ENCODE assay signal across 8 cellular contexts in genomic region chr12:55931780-55932545, GRCh38. TPM values are rescaled to one million over a fixed set of nuclear protein-coding genes. Genes with fewer than 3 reads are reported as not detected.
DNase-seq lines count a peak whose midpoint lies in the region; ATAC-seq and TF ChIP-seq lines count a peak whose summit lies in the region.

No MANE protein-coding gene starts in this region.

- peaks cover 56% of the 10 kb centered on the region for H3K4me1 Mint-ChIP-seq in activated naive CD8-positive, alpha-beta T cell treated with anti-CD3 and anti-CD28 coated beads for 36 hours

- H3K27ac Mint-ChIP-seq in activated naive CD8-positive, alpha-beta T cell treated with anti-CD3 and anti-CD28 coated beads for 36 hours, result peak overlapping the region; percentile 99

- H3K36me3 ChIP-seq in GM06990 (ENCODE audit: control insufficient read depth, insufficient read depth, low read length) (peaks cover 2% of the 10 kb centered on the region), neutrophil (peaks cover 7% of the 10 kb centered on the region)

- no peaks in the 10 kb centered on the region for H3K27me3 ChIP-seq in GM06990 (replicated peaks; ENCODE audit: control insufficient read depth, insufficient read depth, low read length)
- H3K27me3 ChIP-seq in neutrophil, result no peaks in the 10 kb centered on the region

- H3K36me3 Mint-ChIP-seq in activated naive CD8-positive, alpha-beta T cell treated with anti-CD3 and anti-CD28 coated beads for 36 hours, result peaks cover 61% of the 10 kb centered on the region

- no peak for DNase-seq in GM06990 (ENCODE audit: extremely low read depth, insufficient read length)
- peak; percentile 14 for DNase-seq in NCI-H146 treated with DMSO at 0.1 percent for 48 hours (lab: John Stamatoyannopoulos, UW; ENCODE audit: unreplicated experiment)
- peak; percentile 37 for DNase-seq in activated naive CD8-positive, alpha-beta T cell treated with anti-CD3 and anti-CD28 coated beads for 36 hours
- DNase-seq in Right ventricle myocardium superior, result peak; percentile 79
- DNase-seq in effector CD8-positive, alpha-beta T cell (lab: John Stamatoyannopoulos, UW), result no peak
- no peak for DNase-seq in KG1 (lab: John Stamatoyannopoulos, UW)
- DNase-seq in SK-N-DZ (ENCODE audit: low spot score), result no peak

- intact Hi-C loops in Right ventricle myocardium superior (cut with DNase I), result no loop called here

- H3K4me3 ChIP-seq in GM06990 (replicated peaks; ENCODE audit: low read depth, low read length), result peak overlapping the region; percentile 92
- H3K4me3 ChIP-seq in neutrophil (ENCODE audit: low read depth in 1 of 2, low read length in 1 of 2), result peak overlapping the region; percentile 76 to 86

- peak overlapping the region; percentile 95 for H3K27ac ChIP-seq in neutrophil

- peak; percentile 50 for ATAC-seq in Right ventricle myocardium superior (ENCODE audit: poor library complexity)

- no peaks in the 10 kb centered on the region for H3K9me3 ChIP-seq in neutrophil

- H3K4me1 ChIP-seq in neutrophil (ENCODE audit: control insufficient read depth in 1 of 2, insufficient read depth in 1 of 2, low read depth in 1 of 2, low read length in 1 of 2), result peaks cover 63 to 64% of the 10 kb centered on the region in 2 experiments

- no peaks in the 10 kb centered on the region for H3K9me3 Mint-ChIP-seq in activated naive CD8-positive, alpha-beta T cell treated with anti-CD3 and anti-CD28 coated beads for 36 hours

- peak overlapping the region; percentile 99 for H3K4me3 Mint-ChIP-seq in activated naive CD8-positive, alpha-beta T cell treated with anti-CD3 and anti-CD28 coated beads for 36 hours

- TF ChIP-seq CTCF in GM06990 (IDR thresholded peaks at IDR 0.05; ENCODE audit: insufficient read depth, low read length, poor library complexity, severe bottlenecking) (no peak), neutrophil (IDR thresholded peaks at IDR 0.05) (no peak)

- peaks cover 2% of the 10 kb centered on the region for H3K27me3 Mint-ChIP-seq in activated naive CD8-positive, alpha-beta T cell treated with anti-CD3 and anti-CD28 coated beads for 36 hours

RNA-seq across cellular contexts. Expression of gene DGKA, which starts 1.0 kb away (rescaled TPM):
- 100 to 1,000 TPM; 236 TPM for total RNA-seq in activated naive CD8-positive, alpha-beta T cell treated with anti-CD3 and anti-CD28 coated beads for 36 hours
- total RNA-seq in Right ventricle myocardium superior, result 9.5 TPM
- 7.2 and 8.9 TPM in 2 replicates for polyA plus RNA-seq in SK-N-DZ (2014; cell fraction: cytosol; rRNA removed)
- polyA plus RNA-seq in SK-N-DZ (2014; cell fraction: nucleus; rRNA removed), result 7.7 and 16.0 TPM in 2 replicates

RNA-seq across cellular contexts. Expression of gene PYM1, which starts 4.3 kb away (rescaled TPM):
- total RNA-seq in activated naive CD8-positive, alpha-beta T cell treated with anti-CD3 and anti-CD28 coated beads for 36 hours, result 10 to 100 TPM; 33.3 to 34.9 TPM
- 14.3 TPM for total RNA-seq in Right ventricle myocardium superior
- polyA plus RNA-seq in SK-N-DZ (2014; cell fraction: cytosol; rRNA removed), result 43.3 and 45.0 TPM in 2 replicates
- polyA plus RNA-seq in SK-N-DZ (2014; cell fraction: nucleus; rRNA removed), result 18.5 and 24.1 TPM in 2 replicates

RNA-seq across cellular contexts. Expression of gene PMEL, which starts 33.9 kb away (rescaled TPM):
- under 1 TPM; 0.25 to 0.28 TPM for total RNA-seq in activated naive CD8-positive, alpha-beta T cell treated with anti-CD3 and anti-CD28 coated beads for 36 hours
- 0.83 TPM for total RNA-seq in Right ventricle myocardium superior
- polyA plus RNA-seq in SK-N-DZ (2014; cell fraction: cytosol; rRNA removed), result 71.4 and 76.3 TPM in 2 replicates
- 111 and 118 TPM in 2 replicates for polyA plus RNA-seq in SK-N-DZ (2014; cell fraction: nucleus; rRNA removed)

RNA-seq across cellular contexts. Expression of gene CDK2, which starts 34.7 kb away (rescaled TPM):
- 100 to 1,000 TPM; 111 to 120 TPM for total RNA-seq in activated naive CD8-positive, alpha-beta T cell treated with anti-CD3 and anti-CD28 coated beads for 36 hours
- 7.9 TPM for total RNA-seq in Right ventricle myocardium superior
- 80.8 and 89.1 TPM in 2 replicates for polyA plus RNA-seq in SK-N-DZ (2014; cell fraction: cytosol; rRNA removed)
- polyA plus RNA-seq in SK-N-DZ (2014; cell fraction: nucleus; rRNA removed), result 86.2 and 97.4 TPM in 2 replicates

RNA-seq across cellular contexts. Expression of gene RAB5B, which starts 41.9 kb away (rescaled TPM):
- total RNA-seq in activated naive CD8-positive, alpha-beta T cell treated with anti-CD3 and anti-CD28 coated beads for 36 hours, result 10 to 100 TPM; 24.5 to 25.3 TPM
- total RNA-seq in Right ventricle myocardium superior, result 111 TPM
- 37.1 and 42.8 TPM in 2 replicates for polyA plus RNA-seq in SK-N-DZ (2014; cell fraction: cytosol; rRNA removed)
- polyA plus RNA-seq in SK-N-DZ (2014; cell fraction: nucleus; rRNA removed), result 22.1 and 33.4 TPM in 2 replicates

Comparison
In these comparisons a context has a peak if more than half of its experiments do, and no peak if none do; other contexts are left out.
1. DNase-seq: peak in NCI-H146 treated with DMSO at 0.1 percent for 48 hours (single experiment), activated naive CD8-positive, alpha-beta T cell treated with anti-CD3 and anti-CD28 coated beads for 36 hours (single experiment) and Right ventricle myocardium superior (single experiment); none in GM06990 (single experiment), effector CD8-positive, alpha-beta T cell (single experiment), KG1 (single experiment) and SK-N-DZ (single experiment).
2. RNA of gene DGKA, which starts 1.0 kb away (total RNA-seq): 236 TPM in activated naive CD8-positive, alpha-beta T cell treated with anti-CD3 and anti-CD28 coated beads for 36 hours; 9.5 TPM in Right ventricle myocardium superior (single experiment); every median in the first group is over 10 times any median in the second.